In the genomic region with DNA sequence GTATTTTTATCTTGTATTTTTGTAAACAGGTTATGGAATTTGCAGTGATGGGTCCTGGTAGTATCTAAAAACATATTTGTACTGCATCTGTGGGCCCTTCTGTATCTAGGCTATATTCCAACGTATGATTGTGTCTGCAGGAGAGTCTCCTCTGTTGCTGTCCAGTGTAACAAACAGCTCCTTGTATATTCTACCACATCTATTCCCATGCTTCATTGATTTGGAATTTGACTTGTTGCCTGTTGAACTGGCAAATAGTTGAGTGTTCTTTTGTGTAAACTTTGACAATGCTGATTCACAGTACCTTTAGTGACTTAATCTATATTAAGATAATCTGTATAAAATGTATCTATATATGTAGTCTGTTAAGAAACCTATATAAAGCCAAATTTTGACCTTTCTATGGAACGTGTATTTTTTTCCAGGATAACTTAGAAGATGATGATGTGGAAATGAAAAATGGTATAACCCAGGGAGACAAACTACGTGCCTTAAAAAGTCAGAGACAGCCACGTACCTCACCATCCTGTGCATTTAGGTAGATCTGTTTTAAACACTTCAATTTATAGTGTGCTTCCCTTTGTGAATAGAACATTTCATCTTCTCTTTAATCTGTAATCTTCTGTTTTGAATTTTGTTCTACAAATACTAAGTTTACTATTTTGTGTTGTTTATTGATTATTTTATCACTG, we compare ENCODE assay signal across 30 cellular contexts. TPM values are rescaled to one million over a fixed set of nuclear protein-coding genes. Genes with fewer than 3 reads are reported as not detected.
A peak's percentile ranks its signal among the peaks of the same experiment; 100 is the strongest.
DNase-seq lines count a peak whose midpoint lies in the region; ATAC-seq and TF ChIP-seq lines count a peak whose summit lies in the region.
"Had no signal": no experiment of that assay in that cellular context is flagged by ENCODE, and none has a peak within 500 bp of the region (broad histone marks: within the 10 kb centered on the region; RNA-seq: fewer than 3 reads in every experiment).

No MANE protein-coding gene starts in this region.

- peak; percentile 17 for DNase-seq in HCEC 1CT
- peak; percentile 37 for DNase-seq in astrocyte of the spinal cord (ENCODE audit: low read depth, low spot score)
- DNase-seq in kidney epithelial cell (ENCODE audit: low read depth), result peak; percentile 4
- DNase-seq in upper lobe of left lung, result no peak
- no peak for DNase-seq in NCI-H524 treated with DMSO at 0.1 percent for 48 hours (lab: John Stamatoyannopoulos, UW)
- DNase-seq: activated CD4-positive, alpha-beta T cell treated with anti-CD3 and anti-CD28 coated beads for 1 hour; activated CD8-positive, alpha-beta T cell treated with anti-CD3 and anti-CD28 coated beads, Interleukin-2, amount 10 ng/mL, durations not matched to agents 7 days and 5 days; activated gamma-delta T cell; body of pancreas; DMS153; glutamatergic neuron; NCI-H1417 treated with DMSO at 0.1 percent for 48 hours; NCI-H2081 treated with DMSO at 0.1 percent for 48 hours; NCI-H345; NCI-H748 treated with DMSO at 0.1 percent for 48 hours; nephron progenitor cell; ovary; stimulated activated CD4-positive, alpha-beta T cell treated with anti-CD3 and anti-CD28 coated beads, Interleukin-12 subunit alpha, Interleukin-12 subunit beta, amount 100 ng/mL, for 4 hours; stimulated activated CD4-positive, alpha-beta T cell treated with anti-CD3 and anti-CD28 coated beads, Interleukin-4, amount 100 ng/mL, for 1 hour; substantia nigra had no signal

- H3K27ac ChIP-seq in 22Rv1, result 0 out of 2 replicates have a peak overlapping the region, but pooled peaks have one; percentile 12
- H3K27ac ChIP-seq in upper lobe of left lung, result no peak overlapping the region
- H3K27ac ChIP-seq: body of pancreas, ovary, right atrium auricular region, RWPE1 had no signal

- ATAC-seq in HG03565 (IDR thresholded peaks at IDR 0.05; ENCODE audit: unreplicated experiment) (no peak), HG03039 (IDR thresholded peaks at IDR 0.05; ENCODE audit: unreplicated experiment) (no peak), upper lobe of left lung (ENCODE audit: low FRiP score in 2 of 2) (no peak)
- ATAC-seq: activated CD8-positive, alpha-beta T cell treated with anti-CD3 and anti-CD28 coated beads, Interleukin-2, amount 10 ng/mL, durations not matched to agents 7 days and 5 days; body of pancreas had no signal

- 92 to 96% methylated on average over 4 of the region's 4 CpGs for WGBS in upper lobe of left lung, 2 donors

- TF ChIP-seq CTCF in 22Rv1 (IDR thresholded peaks at IDR 0.05) (no peak), astrocyte of the spinal cord (IDR thresholded peaks at IDR 0.05; ENCODE audit: low read depth, low read length) (no peak), kidney epithelial cell (IDR thresholded peaks at IDR 0.05; ENCODE audit: insufficient read depth, low read length, poor library complexity, severe bottlenecking) (no peak), upper lobe of left lung (IDR thresholded peaks at IDR 0.05) (no peak)

- no peak for TF ChIP-seq POLR2A in upper lobe of left lung (IDR thresholded peaks at IDR 0.05)

- in situ Hi-C loops in astrocyte of the spinal cord (cut with HindIII; ENCODE audit: low sequenced_read_pairs), result no loop called here

- no peaks in the 10 kb centered on the region for H3K9me3 ChIP-seq in upper lobe of left lung
- H3K9me3 ChIP-seq: body of pancreas, HAP-1, ovary, right atrium auricular region had no signal

- no peak for TF ChIP-seq EP300 in upper lobe of left lung (IDR thresholded peaks at IDR 0.05)

- no peaks in the 10 kb centered on the region for H3K4me1 ChIP-seq in upper lobe of left lung
- H3K4me1 ChIP-seq: body of pancreas, HAP-1, right atrium auricular region had no signal

- H3K36me3 ChIP-seq in kidney epithelial cell (ENCODE audit: control insufficient read depth, insufficient read depth, low read length) (no peaks in the 10 kb centered on the region), upper lobe of left lung (peaks cover 0 to 49% (median 16%) of the 10 kb centered on the region in 4 donors)
- H3K36me3 ChIP-seq: ovary had no signal

- no peak overlapping the region for H3K4me3 ChIP-seq in astrocyte of the spinal cord (ENCODE audit: low read depth, low read length)
- no peak overlapping the region for H3K4me3 ChIP-seq in kidney epithelial cell (ENCODE audit: low read depth, low read length)
- no peak overlapping the region for H3K4me3 ChIP-seq in upper lobe of left lung
- H3K4me3 ChIP-seq: body of pancreas, HAP-1, ovary, right atrium auricular region had no signal

- H3K27me3 ChIP-seq in kidney epithelial cell (ENCODE audit: control insufficient read depth, insufficient read depth, low read length), result no peaks in the 10 kb centered on the region
- no peaks in the 10 kb centered on the region for H3K27me3 ChIP-seq in upper lobe of left lung
- H3K27me3 ChIP-seq: body of pancreas, ovary, right atrium auricular region had no signal

RNA-seq across cellular contexts. Expression of a gene that starts 43.4 kb away (rescaled TPM):
- total RNA-seq in kidney epithelial cell, result not detected in 2 replicates
- under 1 TPM in 1 of 6 donors, not detected in 5; 0.30 TPM for total RNA-seq in upper lobe of left lung
- total RNA-seq: A172; activated CD8-positive, alpha-beta T cell treated with anti-CD3 and anti-CD28 coated beads, Interleukin-2, amount 10 ng/mL, durations not matched to agents 7 days and 5 days; B cell; chondrocyte; G401 had no signal

Comparison
In these comparisons a context has a peak if more than half of its experiments do, and no peak if none do; other contexts are left out.
1. DNase-seq: peak in HCEC 1CT (single experiment), astrocyte of the spinal cord (single experiment) and kidney epithelial cell (single experiment); none in upper lobe of left lung (0 of 2) and NCI-H524 treated with DMSO at 0.1 percent for 48 hours (single experiment).